ENCODE assay signal across 1 cellular context in the genomic region with DNA sequence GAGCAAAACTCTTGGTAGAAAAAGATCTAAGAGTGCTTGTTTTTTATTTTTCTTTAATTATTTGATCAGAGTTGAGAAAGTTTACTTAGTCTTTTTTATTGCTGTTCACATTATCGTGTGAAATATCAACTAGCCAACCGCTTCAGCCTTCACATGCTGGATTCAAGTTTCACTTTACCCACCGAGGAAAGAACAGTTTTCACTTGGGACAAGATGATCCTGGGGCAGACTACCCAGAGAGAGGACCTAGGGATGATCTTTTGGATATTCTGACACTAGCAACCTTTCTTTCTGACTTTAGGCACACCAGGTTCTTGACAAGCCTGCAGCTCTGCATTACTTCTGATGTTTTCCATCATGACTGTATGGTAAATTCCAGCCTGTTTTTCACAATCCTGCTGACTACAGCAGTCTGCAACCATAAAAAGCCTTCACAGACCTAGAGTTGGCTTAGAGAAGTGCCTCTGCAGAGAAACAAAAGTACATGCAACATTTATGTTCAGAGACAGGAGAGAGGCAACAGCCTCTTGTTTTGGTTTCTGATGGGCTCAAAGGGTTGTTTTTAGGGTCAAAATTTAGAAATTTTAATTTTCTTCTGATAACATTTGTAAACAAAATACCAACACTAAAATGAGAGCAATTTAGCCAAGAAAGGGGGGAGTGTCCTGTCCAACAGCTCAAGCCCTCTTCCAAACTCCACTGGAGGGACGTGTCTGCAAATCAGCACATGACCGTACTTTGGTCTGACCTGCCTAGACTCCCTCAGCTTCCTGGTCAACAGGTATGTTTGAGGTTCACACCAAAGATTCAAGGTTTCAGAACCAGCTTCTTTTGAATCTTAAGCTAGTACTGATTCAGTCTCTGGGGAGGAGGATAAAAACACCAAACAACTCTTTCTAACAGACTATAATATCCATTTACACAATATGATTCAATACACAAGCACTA.
TF ChIP-seq lines count a peak whose summit lies in the region.

No MANE protein-coding gene starts in this region.

TF ChIP-seq in endothelial cell of umbilical vein, 7 proteins besides CTCF, POLR2A, EP300 and RAD21:
- no peak for TF ChIP-seq FOS (IDR thresholded peaks at IDR 0.05; ENCODE audit: borderline replicate concordance, insufficient read depth, low read length)
- TF ChIP-seq GATA2 (IDR thresholded peaks at IDR 0.05; ENCODE audit: insufficient read depth, insufficient read length, low read depth, low read length) = no peak
- TF ChIP-seq MYC (IDR thresholded peaks at IDR 0.05; ENCODE audit: low read depth, low read length) = no peak
- TF ChIP-seq POLR2AphosphoS5 (IDR thresholded peaks at IDR 0.05; ENCODE audit: insufficient read depth, low read depth, low read length) = no peak
TF ChIP-seq in endothelial cell of umbilical vein: peak in this region for 0.
